Comparison of ENCODE assay signal across 34 cellular contexts in genomic region chr7:135035252-135035651, GRCh38.
"Had no signal": no experiment of that assay in that cellular context is flagged by ENCODE, and none has a peak within 500 bp of the region (broad histone marks: within the 10 kb centered on the region; RNA-seq: fewer than 3 reads in every experiment).

No MANE protein-coding gene starts in this region.

- H3K27me3 ChIP-seq: MG63 had no signal

- H3K9me3 ChIP-seq: MG63 had no signal

- H3K4me3 ChIP-seq: MG63 had no signal

- DNase-seq: Karpas-422, Kasumi-1, KG1, MG63, MM.1S, MV-4-11, NCI-H1048, NCI-H1092, NCI-H1092 treated with DMSO at 0.1 percent for 48 hours, NCI-H1105, NCI-H1105 treated with DMSO at 0.1 percent for 48 hours, NCI-H1417, NCI-H1417 treated with DMSO at 0.1 percent for 48 hours, NCI-H1436, NCI-H1436 treated with DMSO at 0.1 percent for 48 hours, NCI-H146, NCI-H1694, NCI-H1694 treated with DMSO at 0.1 percent for 48 hours, NCI-H187, NCI-H187 treated with DMSO at 0.1 percent for 48 hours, NCI-H1930, NCI-H2029, NCI-H2029 treated with DMSO at 0.1 percent for 48 hours, NCI-H2081, NCI-H2081 treated with DMSO at 0.1 percent for 48 hours, NCI-H2107, NCI-H2171, NCI-H2171 treated with DMSO at 0.1 percent for 48 hours, NCI-H2227 treated with DMSO at 0.1 percent for 48 hours, NCI-H226, NCI-H345, NCI-H446, NCI-H510A had no signal

- H3K27ac ChIP-seq: KMS-11 had no signal

- H3K36me3 ChIP-seq: MG63 had no signal
